ENCODE assay signal across 11 cellular contexts in the genomic region with DNA sequence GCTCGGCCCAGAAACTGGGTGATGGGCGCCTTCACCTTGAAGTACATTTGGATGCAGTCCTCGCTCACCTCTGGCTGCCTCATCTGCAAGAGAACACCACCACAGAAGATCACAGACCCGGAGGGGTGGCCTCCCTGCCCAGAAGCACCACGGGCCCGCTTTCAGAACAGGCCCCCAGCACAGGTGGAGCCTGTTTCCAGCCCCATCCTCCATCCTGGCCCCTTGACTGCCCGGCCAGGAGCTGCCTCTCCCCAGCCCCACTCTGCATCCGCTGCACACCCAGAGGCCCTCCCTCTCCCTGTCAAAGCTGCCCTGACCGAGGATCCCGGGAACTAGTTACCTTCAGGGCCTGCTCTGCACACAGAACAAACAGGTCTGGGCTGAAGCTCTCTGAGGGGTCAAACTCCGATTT. TPM values are rescaled to one million over a fixed set of nuclear protein-coding genes. Genes with fewer than 3 reads are reported as not detected.
DNase-seq lines count a peak whose midpoint lies in the region; ATAC-seq and TF ChIP-seq lines count a peak whose summit lies in the region.
"Had no signal": no experiment of that assay in that cellular context is flagged by ENCODE, and none has a peak within 500 bp of the region (broad histone marks: within the 10 kb centered on the region; RNA-seq: fewer than 3 reads in every experiment).

No MANE protein-coding gene starts in this region.

- H2AFZ ChIP-seq in hepatocyte (peak overlapping the region; percentile 84), trophoblast cell (ENCODE audit: insufficient read depth, low read length, poor library complexity) (no peak overlapping the region)

- H3K36me3 ChIP-seq in hepatocyte (replicated peaks; ENCODE audit: insufficient read depth, low read depth) (no peaks in the 10 kb centered on the region), trophoblast cell (ENCODE audit: control insufficient read depth in 1 of 2, insufficient read depth in 2 of 2, low read length in 2 of 2) (no peaks in the 10 kb centered on the region)

- H3K14ac ChIP-seq in trophoblast cell (ENCODE audit: low read length), result no peak overlapping the region

- no peak overlapping the region for H3K23ac ChIP-seq in trophoblast cell (ENCODE audit: low read length)

- H4K12ac ChIP-seq in trophoblast cell (ENCODE audit: low read depth, low read length), result no peak overlapping the region

- no peak overlapping the region for H4K91ac ChIP-seq in trophoblast cell (ENCODE audit: low read depth, low read length)

- H3K27me3 ChIP-seq in hepatocyte (no peaks in the 10 kb centered on the region), trophoblast cell (ENCODE audit: insufficient read depth, low read length) (no peaks in the 10 kb centered on the region)

- no peak overlapping the region for H3K18ac ChIP-seq in trophoblast cell (ENCODE audit: low read length)

- H3K36me3 Mint-ChIP-seq in activated T-helper 17 cell treated with anti-CD3 and anti-CD28 coated beads, Interleukin-2, amount 50 U/mL, for 72 hours (ENCODE audit: low read depth), result no peaks in the 10 kb centered on the region

- DNase-seq in hepatocyte (ENCODE audit: low spot score) (peak; percentile 30), trophoblast cell (no peak), substantia nigra (lab: John Stamatoyannopoulos, UW) (no peak)
- DNase-seq: activated CD8-positive, alpha-beta memory T cell treated with anti-CD3 and anti-CD28 coated beads, Interleukin-2, amount 50 U/mL, for 4 hours; cortex of kidney had no signal

- no peaks in the 10 kb centered on the region for H3K79me2 ChIP-seq in hepatocyte
- no peaks in the 10 kb centered on the region for H3K79me2 ChIP-seq in trophoblast cell (ENCODE audit: control insufficient read depth, insufficient read depth, low read length, poor library complexity)

- H4K8ac ChIP-seq in trophoblast cell (ENCODE audit: low read depth, low read length), result no peak overlapping the region

- no peaks in the 10 kb centered on the region for H3K9me3 Mint-ChIP-seq in activated T-helper 17 cell treated with anti-CD3 and anti-CD28 coated beads, Interleukin-2, amount 50 U/mL, for 72 hours

- no peaks in the 10 kb centered on the region for H3K9me3 ChIP-seq in hepatocyte (ENCODE audit: low read depth)
- H3K9me3 ChIP-seq in trophoblast cell (ENCODE audit: insufficient read depth, low read depth, low read length), result peaks cover 5% of the 10 kb centered on the region

- no peaks in the 10 kb centered on the region for H4K20me1 ChIP-seq in hepatocyte (ENCODE audit: insufficient read depth, poor library complexity, severe bottlenecking)

- no peak overlapping the region for H2BK120ac ChIP-seq in trophoblast cell (ENCODE audit: insufficient read depth, low read length, poor library complexity)

- no peak overlapping the region for H3K4ac ChIP-seq in trophoblast cell (ENCODE audit: low read depth, low read length)

- peak overlapping the region; percentile 26 for H3K4me3 Mint-ChIP-seq in activated T-helper 17 cell treated with anti-CD3 and anti-CD28 coated beads, Interleukin-2, amount 50 U/mL, for 72 hours

- no peak overlapping the region for H3K27ac ChIP-seq in hepatocyte
- no peak overlapping the region for H3K27ac ChIP-seq in trophoblast cell (ENCODE audit: low read depth, low read length)
- no peak overlapping the region for H3K27ac ChIP-seq in substantia nigra (ENCODE audit: low read depth, low read length, poor library complexity, severe bottlenecking)

- no peaks in the 10 kb centered on the region for H3K79me1 ChIP-seq in trophoblast cell (ENCODE audit: low read length)

- no peak overlapping the region for H3K27ac Mint-ChIP-seq in activated T-helper 17 cell treated with anti-CD3 and anti-CD28 coated beads, Interleukin-2, amount 50 U/mL, for 72 hours

- H2BK5ac ChIP-seq in trophoblast cell (ENCODE audit: low read depth, low read length, poor library complexity), result no peak overlapping the region

- no peak overlapping the region for H2AK5ac ChIP-seq in trophoblast cell (ENCODE audit: low read length)

- H3K9me2 ChIP-seq in hepatocyte (replicated peaks; ENCODE audit: insufficient read depth), result no peaks in the 10 kb centered on the region

- H3K4me1 Mint-ChIP-seq in activated T-helper 17 cell treated with anti-CD3 and anti-CD28 coated beads, Interleukin-2, amount 50 U/mL, for 72 hours, result peaks cover 5% of the 10 kb centered on the region

- H3K27me3 Mint-ChIP-seq in activated T-helper 17 cell treated with anti-CD3 and anti-CD28 coated beads, Interleukin-2, amount 50 U/mL, for 72 hours, result peaks cover 42% of the 10 kb centered on the region

- no peak for TF ChIP-seq CTCF in hepatocyte (IDR thresholded peaks at IDR 0.05; ENCODE audit: poor library complexity)

- H3K4me3 ChIP-seq in GM08714 (ENCODE audit: low read length) (peak overlapping the region; percentile 52; the same call in 1 of the 2 replicates), hepatocyte (peak overlapping the region; percentile 47), trophoblast cell (ENCODE audit: low read depth, low read length) (no peak overlapping the region)

- H3K9ac ChIP-seq in trophoblast cell (ENCODE audit: low read length), result no peak overlapping the region

- H3K4me1 ChIP-seq in hepatocyte (ENCODE audit: insufficient read depth) (peaks cover 4% of the 10 kb centered on the region), trophoblast cell (ENCODE audit: control insufficient read depth in 1 of 2, insufficient read depth in 2 of 2, low read length in 2 of 2) (peaks cover 0 to 2% of the 10 kb centered on the region in 2 experiments)

- 55% methylated on average over 11 of the region's 11 CpGs for WGBS in hepatocyte (ENCODE audit: low lambda C conversion rate, missing lambda C conversion rate)
- WGBS in trophoblast cell (ENCODE audit: extremely low coverage, insufficient coverage, insufficient read length), result no CpG with 5 or more reads among the region's 11 CpGs

- H3K4me2 ChIP-seq in hepatocyte, result peak overlapping the region; percentile 92
- peak overlapping the region; percentile 69 for H3K4me2 ChIP-seq in trophoblast cell (ENCODE audit: low read length)

- no peak overlapping the region for H2BK12ac ChIP-seq in trophoblast cell (ENCODE audit: low read length)

- no peak for ATAC-seq in activated T-helper 17 cell treated with anti-CD3 and anti-CD28 coated beads, Interleukin-2, amount 50 U/mL, for 72 hours (replicated peaks)
- ATAC-seq in HG02623 (IDR thresholded peaks at IDR 0.05; ENCODE audit: unreplicated experiment), result no peak
- no peak for ATAC-seq in GM19351 (IDR thresholded peaks at IDR 0.05; ENCODE audit: unreplicated experiment)
- no peak for ATAC-seq in GM19452 (IDR thresholded peaks at IDR 0.05; ENCODE audit: unreplicated experiment)

RNA-seq across cellular contexts. Expression of a gene that starts 0.7 kb away (rescaled TPM):
- not detected for total RNA-seq in activated T-helper 17 cell treated with anti-CD3 and anti-CD28 coated beads, Interleukin-2, amount 50 U/mL, for 72 hours
- total RNA-seq in hepatocyte, result 1.6 and 2.4 TPM in 2 replicates
- 1.5 and 2.2 TPM in 2 replicates for polyA plus RNA-seq in hepatocyte
- 0.50 and 0.64 TPM in 2 replicates for polyA plus RNA-seq in trophoblast cell (2013)
- total RNA-seq: subcutaneous adipose tissue had no signal
